ENCODE assay signal across 17 cellular contexts in genomic region chr6:25958700-25959162, GRCh38. TPM values are rescaled to one million over a fixed set of nuclear protein-coding genes. Genes with fewer than 3 reads are reported as not detected.
A peak's percentile ranks its signal among the peaks of the same experiment; 100 is the strongest.
DNase-seq lines count a peak whose midpoint lies in the region; ATAC-seq and TF ChIP-seq lines count a peak whose summit lies in the region.
"Had no signal": no experiment of that assay in that cellular context is flagged by ENCODE, and none has a peak within 500 bp of the region (broad histone marks: within the 10 kb centered on the region; RNA-seq: fewer than 3 reads in every experiment).

No MANE protein-coding gene starts in this region.

- peaks cover 35% of the 10 kb centered on the region for H3K36me3 Mint-ChIP-seq in activated CD8-positive, alpha-beta memory T cell treated with anti-CD3 and anti-CD28 coated beads, Interleukin-2, amount 10 ng/mL, durations not matched to agents 7 days and 5 days
- H3K36me3 Mint-ChIP-seq in effector memory CD8-positive, alpha-beta T cell (ENCODE audit: insufficient read depth) = peaks cover 11% of the 10 kb centered on the region

- no peak for TF ChIP-seq POLR2A in gastrocnemius medialis (IDR thresholded peaks at IDR 0.05)

- H3K27me3 Mint-ChIP-seq in activated CD8-positive, alpha-beta memory T cell treated with anti-CD3 and anti-CD28 coated beads, Interleukin-2, amount 10 ng/mL, durations not matched to agents 7 days and 5 days = no peaks in the 10 kb centered on the region
- H3K27me3 Mint-ChIP-seq in effector memory CD8-positive, alpha-beta T cell = no peaks in the 10 kb centered on the region

- CTCF ChIA-PET in activated CD8-positive, alpha-beta memory T cell treated with anti-CD3 and anti-CD28 coated beads, Interleukin-2, amount 10 ng/mL, durations not matched to agents 7 days and 5 days (lab: Charles Lee) = interaction anchor here (0.7 to 3.1 kb wide), 3 partner anchors 12 to 34 kb away, joined by 3 to 13 read pairs (median 3); no protein-coding TSS in a partner anchor

- peak overlapping the region; percentile 77 for H3K27ac Mint-ChIP-seq in activated CD8-positive, alpha-beta memory T cell treated with anti-CD3 and anti-CD28 coated beads, Interleukin-2, amount 10 ng/mL, durations not matched to agents 7 days and 5 days
- H3K27ac Mint-ChIP-seq in effector memory CD8-positive, alpha-beta T cell = peak overlapping the region; percentile 99

- intact Hi-C loops in gastrocnemius medialis (cut with DNase I; ENCODE audit: low total_unique reads) = no loop called here

- in situ Hi-C loops in gastrocnemius medialis (cut with MboI; ENCODE audit: low sequenced_read_pairs in 4 of 4) = no loop called here

- H3K79me2 ChIP-seq in SU-DHL-6 (ENCODE audit: insufficient read depth, low read length) = peaks cover 8% of the 10 kb centered on the region
- peaks cover 9% of the 10 kb centered on the region for H3K79me2 ChIP-seq in osteoblast (ENCODE audit: insufficient read depth, low read length)

- H2AFZ ChIP-seq in SU-DHL-6 (ENCODE audit: low read depth, low read length, severe bottlenecking) (peak overlapping the region; percentile 0), osteoblast (ENCODE audit: low read length) (peak overlapping the region; percentile 4)

- no peak overlapping the region for H3K4me2 ChIP-seq in SU-DHL-6 (ENCODE audit: low read depth, low read length, poor library complexity, severe bottlenecking)
- peak overlapping the region; percentile 29 for H3K4me2 ChIP-seq in osteoblast (ENCODE audit: insufficient read depth, low read length)

- peaks cover 12% of the 10 kb centered on the region for H3K4me1 ChIP-seq in osteoblast (ENCODE audit: insufficient read depth, low read length)
- H3K4me1 ChIP-seq in gastrocnemius medialis = peaks cover 20 to 26% of the 10 kb centered on the region in 2 donors
- H3K4me1 ChIP-seq: colonic mucosa, uterus had no signal

- H3F3A ChIP-seq in SU-DHL-6 (ENCODE audit: insufficient read depth) = peaks cover 9% of the 10 kb centered on the region

- H4K20me1 ChIP-seq in SU-DHL-6 (ENCODE audit: low read depth, low read length) (no peaks in the 10 kb centered on the region), osteoblast (ENCODE audit: insufficient read depth, low read length) (peaks cover 4% of the 10 kb centered on the region)

- peaks cover 44% of the 10 kb centered on the region for H3K4me1 Mint-ChIP-seq in activated CD8-positive, alpha-beta memory T cell treated with anti-CD3 and anti-CD28 coated beads, Interleukin-2, amount 10 ng/mL, durations not matched to agents 7 days and 5 days
- H3K4me1 Mint-ChIP-seq in effector memory CD8-positive, alpha-beta T cell (ENCODE audit: low read depth in 2 of 2) = peaks cover 50 to 55% of the 10 kb centered on the region in 2 donors

- DNase-seq in activated CD8-positive, alpha-beta memory T cell treated with anti-CD3 and anti-CD28 coated beads, Interleukin-2, amount 10 ng/mL, durations not matched to agents 7 days and 5 days = no peak
- DNase-seq in activated CD8-positive, alpha-beta memory T cell treated with anti-CD3 and anti-CD28 coated beads for 24 hours = no peak
- no peak for DNase-seq in effector memory CD8-positive, alpha-beta T cell
- DNase-seq in osteoblast (ENCODE audit: insufficient read length, low spot score, missing footprints) (no peak), gastrocnemius medialis (no peak), C1 segment of cervical spinal cord (lab: John Stamatoyannopoulos, UW) (no peak)
- DNase-seq: activated gamma-delta T cell treated with Interleukin-2 at 50 U/mL for 16 hours, colonic mucosa, Karpas-422, uterus, WERI-Rb-1 had no signal

- H3K9me3 Mint-ChIP-seq in activated CD8-positive, alpha-beta memory T cell treated with anti-CD3 and anti-CD28 coated beads, Interleukin-2, amount 10 ng/mL, durations not matched to agents 7 days and 5 days (ENCODE audit: low read depth) = peaks cover 11% of the 10 kb centered on the region
- H3K9me3 Mint-ChIP-seq in effector memory CD8-positive, alpha-beta T cell = no peaks in the 10 kb centered on the region

- no peak overlapping the region for H3K27ac ChIP-seq in SU-DHL-6 (ENCODE audit: low read depth, low read length)
- H3K27ac ChIP-seq in osteoblast (ENCODE audit: low read depth, low read length) = no peak overlapping the region
- no peak overlapping the region for H3K27ac ChIP-seq in gastrocnemius medialis
- H3K27ac ChIP-seq: colonic mucosa, RWPE1, uterus, WERI-Rb-1 had no signal

- H3K9me3 ChIP-seq in SU-DHL-6 (ENCODE audit: insufficient read depth, low read length) = peaks cover 18% of the 10 kb centered on the region; the same call in 1 of the 2 replicates
- no peaks in the 10 kb centered on the region for H3K9me3 ChIP-seq in osteoblast (ENCODE audit: low read depth, low read length)
- H3K9me3 ChIP-seq in gastrocnemius medialis = no peaks in the 10 kb centered on the region
- H3K9me3 ChIP-seq: colonic mucosa had no signal

- H3K9me2 ChIP-seq in SU-DHL-6 (replicated peaks; ENCODE audit: insufficient read depth, low read length) = no peaks in the 10 kb centered on the region

- peak overlapping the region; percentile 50 for H3K4me3 Mint-ChIP-seq in activated CD8-positive, alpha-beta memory T cell treated with anti-CD3 and anti-CD28 coated beads, Interleukin-2, amount 10 ng/mL, durations not matched to agents 7 days and 5 days
- H3K4me3 Mint-ChIP-seq in effector memory CD8-positive, alpha-beta T cell = peak overlapping the region; percentile 73 to 83

- TF ChIP-seq CTCF in SU-DHL-6 (IDR thresholded peaks at IDR 0.05; ENCODE audit: insufficient read depth, low read length, poor library complexity, severe bottlenecking) (no peak), osteoblast (IDR thresholded peaks at IDR 0.05; ENCODE audit: extremely low read depth, low read depth, low read length) (no peak), gastrocnemius medialis (IDR thresholded peaks at IDR 0.05 in 4 of 5, conservative IDR thresholded peaks at IDR 0.05 in 1 of 5) (no peak)

- H3K36me3 ChIP-seq in SU-DHL-6 (ENCODE audit: low read length) = no peaks in the 10 kb centered on the region
- no peaks in the 10 kb centered on the region for H3K36me3 ChIP-seq in osteoblast (ENCODE audit: insufficient read depth, low read length)
- no peaks in the 10 kb centered on the region for H3K36me3 ChIP-seq in gastrocnemius medialis
- H3K36me3 ChIP-seq: colonic mucosa, uterus, WERI-Rb-1 had no signal

- H3K27me3 ChIP-seq in SU-DHL-6 (ENCODE audit: low read length) (no peaks in the 10 kb centered on the region), osteoblast (ENCODE audit: insufficient read depth, low read length) (no peaks in the 10 kb centered on the region), gastrocnemius medialis (no peaks in the 10 kb centered on the region)
- H3K27me3 ChIP-seq: colonic mucosa, uterus had no signal

- ATAC-seq in activated CD8-positive, alpha-beta memory T cell treated with anti-CD3 and anti-CD28 coated beads, Interleukin-2, amount 10 ng/mL, durations not matched to agents 7 days and 5 days = no peak
- no peak for ATAC-seq in effector memory CD8-positive, alpha-beta T cell (replicated peaks)
- ATAC-seq in gastrocnemius medialis (no peak), GM18867 (IDR thresholded peaks at IDR 0.05; ENCODE audit: unreplicated experiment) (no peak)

- no peak overlapping the region for H3K4me3 ChIP-seq in SU-DHL-6 (ENCODE audit: insufficient read depth, low read length, poor library complexity, severe bottlenecking)
- no peak overlapping the region for H3K4me3 ChIP-seq in osteoblast (ENCODE audit: insufficient read depth, low read length)
- H3K4me3 ChIP-seq in gastrocnemius medialis = no peak overlapping the region
- H3K4me3 ChIP-seq: colonic mucosa, skin epidermis, uterus had no signal

- H3K9ac ChIP-seq in SU-DHL-6 (ENCODE audit: low read length) = no peak overlapping the region

RNA-seq across cellular contexts. Expression of gene TRIM38, which starts 3.9 kb away (rescaled TPM):
- 10 to 100 TPM; 19.0 to 28.2 TPM for total RNA-seq in activated CD8-positive, alpha-beta memory T cell treated with anti-CD3 and anti-CD28 coated beads, Interleukin-2, amount 10 ng/mL, durations not matched to agents 7 days and 5 days
- 13.0 and 13.3 TPM in 2 replicates for total RNA-seq in osteoblast
- 1 to 10 TPM; 2.2 to 6.7 (median 4.6) TPM for total RNA-seq in gastrocnemius medialis

RNA-seq across cellular contexts. Expression of gene SLC17A2, which starts 28.2 kb away (rescaled TPM):
- not detected for total RNA-seq in activated CD8-positive, alpha-beta memory T cell treated with anti-CD3 and anti-CD28 coated beads, Interleukin-2, amount 10 ng/mL, durations not matched to agents 7 days and 5 days
- not detected in 2 replicates for total RNA-seq in osteoblast
- under 1 TPM in 1 of 4 donors, not detected in 3; 0.11 TPM for total RNA-seq in gastrocnemius medialis
- total RNA-seq: colonic mucosa, Daoy, glomerular endothelial cell, uterus had no signal
